26 cellular contexts compared by ENCODE assay signal in genomic region chr5:98510601-98511000, GRCh38.
DNase-seq lines count a peak whose midpoint lies in the region; ATAC-seq and TF ChIP-seq lines count a peak whose summit lies in the region.
"Had no signal": no experiment of that assay in that cellular context is flagged by ENCODE, and none has a peak within 500 bp of the region (broad histone marks: within the 10 kb centered on the region; RNA-seq: fewer than 3 reads in every experiment).

No MANE protein-coding gene starts in this region.

- TF ChIP-seq CTCF in brain (conservative IDR thresholded peaks at IDR 0.05): no peak

- H3K9me3 ChIP-seq in GM23248 (ENCODE audit: low read depth) (no peaks in the 10 kb centered on the region), mesodermal cell (ENCODE audit: control insufficient read depth, low read length) (no peaks in the 10 kb centered on the region)
- H3K9me3 ChIP-seq: ascending aorta, BE2C, right lobe of liver, upper lobe of left lung had no signal

- peaks cover 10% of the 10 kb centered on the region; the same call in 1 of the 2 replicates for H3F3A ChIP-seq in GM23248 (ENCODE audit: insufficient read depth)

- no peaks in the 10 kb centered on the region for H3K9me2 ChIP-seq in GM23248 (ENCODE audit: insufficient read depth)

- peaks cover 14% of the 10 kb centered on the region for H3K4me1 ChIP-seq in GM23248 (ENCODE audit: insufficient read depth)
- H3K4me1 ChIP-seq in mesodermal cell (ENCODE audit: control insufficient read depth, insufficient read depth, low read length, poor library complexity, severe bottlenecking): peaks cover 5% of the 10 kb centered on the region
- H3K4me1 ChIP-seq: ascending aorta, BE2C, right lobe of liver had no signal

- peak overlapping the region in 4 of 5 experiments; percentile 69 to 95 (median 88) for H3K27ac Mint-ChIP-seq in brain
- H3K27ac Mint-ChIP-seq: activated CD8-positive, alpha-beta memory T cell treated with anti-CD3 and anti-CD28 coated beads, Interleukin-2, amount 10 ng/mL, durations not matched to agents 7 days and 5 days; CD8-positive, alpha-beta T cell; natural killer cell treated with Interleukin-12 subunit alpha and Interleukin-12 subunit beta and Interleukin-15 and Interleukin-18, amount 100 ng/mL, for 72 hours had no signal

- H3K9ac ChIP-seq in GM23248: no peak overlapping the region

- H3K36me3 Mint-ChIP-seq in brain: no peaks in the 10 kb centered on the region
- H3K36me3 Mint-ChIP-seq: activated CD8-positive, alpha-beta memory T cell treated with anti-CD3 and anti-CD28 coated beads, Interleukin-2, amount 10 ng/mL, durations not matched to agents 7 days and 5 days; CD8-positive, alpha-beta T cell; natural killer cell treated with Interleukin-12 subunit alpha and Interleukin-12 subunit beta and Interleukin-15 and Interleukin-18, amount 100 ng/mL, for 72 hours had no signal

- H3K79me2 ChIP-seq in GM23248 (ENCODE audit: insufficient read depth): no peaks in the 10 kb centered on the region

- H3K9me3 Mint-ChIP-seq in brain: peaks cover 0 to 10% (median 0%) of the 10 kb centered on the region in 5 experiments
- H3K9me3 Mint-ChIP-seq: activated T-cell treated with anti-CD3 and anti-CD28 coated beads, Interleukin-2, amount 50 U/mL, for 4 hours had no signal

- in situ Hi-C loops in GM23248 (cut with MboI): no loop called here

- ATAC-seq in HG02588 (IDR thresholded peaks at IDR 0.05; ENCODE audit: unreplicated experiment): no peak
- ATAC-seq: activated CD8-positive, alpha-beta memory T cell treated with anti-CD3 and anti-CD28 coated beads, Interleukin-2, amount 10 ng/mL, durations not matched to agents 7 days and 5 days; activated T-cell treated with anti-CD3 and anti-CD28 coated beads, Interleukin-2, amount 50 U/mL, for 4 hours; CD8-positive, alpha-beta T cell; GM12878; natural killer cell treated with Interleukin-12 subunit alpha and Interleukin-12 subunit beta and Interleukin-15 and Interleukin-18, amount 100 ng/mL, for 72 hours had no signal

- H3K27me3 ChIP-seq in GM23248 (replicated peaks; ENCODE audit: insufficient read depth): no peaks in the 10 kb centered on the region
- H3K27me3 ChIP-seq: ascending aorta, BE2C, cardiac muscle cell, right lobe of liver, upper lobe of left lung had no signal

- H3K4me3 ChIP-seq in GM23248 (no peak overlapping the region), mesodermal cell (ENCODE audit: extremely low read depth, insufficient read depth, low read length, poor library complexity, severe bottlenecking) (no peak overlapping the region)
- H3K4me3 ChIP-seq: ascending aorta, cardiac muscle cell, GM12878, right lobe of liver, upper lobe of left lung had no signal

- H3K36me3 ChIP-seq in GM23248 (ENCODE audit: low read depth) (no peaks in the 10 kb centered on the region), mesodermal cell (ENCODE audit: control insufficient read depth, insufficient read depth, low read length) (no peaks in the 10 kb centered on the region)
- H3K36me3 ChIP-seq: ascending aorta, BE2C, cardiac muscle cell, right lobe of liver, upper lobe of left lung had no signal

- peak overlapping the region in 4 of 5 experiments; percentile 17 to 63 (median 36) for H3K4me3 Mint-ChIP-seq in brain
- H3K4me3 Mint-ChIP-seq: activated CD8-positive, alpha-beta memory T cell treated with anti-CD3 and anti-CD28 coated beads, Interleukin-2, amount 10 ng/mL, durations not matched to agents 7 days and 5 days; activated T-cell treated with anti-CD3 and anti-CD28 coated beads, Interleukin-2, amount 50 U/mL, for 4 hours; CD8-positive, alpha-beta T cell; H9; natural killer cell treated with Interleukin-12 subunit alpha and Interleukin-12 subunit beta and Interleukin-15 and Interleukin-18, amount 100 ng/mL, for 72 hours had no signal

- H3K27ac ChIP-seq in GM23248 (no peak overlapping the region), mesodermal cell (ENCODE audit: low read depth, low read length, severe bottlenecking) (peak overlapping the region; percentile 66)
- H3K27ac ChIP-seq: ascending aorta, cardiac muscle cell, right lobe of liver, upper lobe of left lung had no signal

- 66 to 67% methylated on average over 6 of the region's 6 CpGs for WGBS in GM23248 (ENCODE audit: low coverage in 1 of 2, low lambda C conversion rate in 2 of 2, missing lambda C conversion rate in 2 of 2), 2 experiments
- whole genome bisulfite sequencing in mesodermal cell (ENCODE audit: insufficient coverage in 2 of 2), 2 experiments: 0 to 47% methylated on average over 1 to 3 of the region's 6 CpGs

- H2AFZ ChIP-seq in GM23248: peak overlapping the region; percentile 87

- H3K4me2 ChIP-seq in GM23248 (ENCODE audit: unreplicated experiment): no peak overlapping the region

- H3K4me1 Mint-ChIP-seq in brain: peaks cover 68% of the 10 kb centered on the region
- H3K4me1 Mint-ChIP-seq: activated CD8-positive, alpha-beta memory T cell treated with anti-CD3 and anti-CD28 coated beads, Interleukin-2, amount 10 ng/mL, durations not matched to agents 7 days and 5 days had no signal

- no peaks in the 10 kb centered on the region for H4K20me1 ChIP-seq in GM23248 (ENCODE audit: insufficient read depth)

- DNase-seq in GM23248: no peak
- peak; percentile 23 for DNase-seq in retina
- DNase-seq in AG08395 (ENCODE audit: low spot score): no peak
- DNase-seq in D341Med (ENCODE audit: low spot score): no peak
- no peak for DNase-seq in stimulated activated naive CD4-positive, alpha-beta T cell treated with Interleukin-2 at 50 U/mL for 16 hours (lab: John Stamatoyannopoulos, UW)
- DNase-seq: ACHN; activated CD4-positive, alpha-beta T cell treated with anti-CD3 and anti-CD28 coated beads, Interleukin-2, amount 50 U/mL, for 4 hours; activated CD8-positive, alpha-beta memory T cell treated with anti-CD3 and anti-CD28 coated beads, Interleukin-2, amount 10 ng/mL, durations not matched to agents 7 days and 5 days; activated T-cell treated with anti-CD3 and anti-CD28 coated beads, Interleukin-2, amount 50 U/mL, for 4 hours; BE2C; CD8-positive, alpha-beta T cell; effector memory CD4-positive, alpha-beta T cell; erythroblast; H9; MM.1S; NCI-H2227 treated with DMSO at 0.1 percent for 48 hours; right lobe of liver; stimulated activated CD4-positive, alpha-beta T cell treated with anti-CD3 and anti-CD28 coated beads, Interleukin-4, amount 100 ng/mL, for 24 hours; upper lobe of left lung had no signal

- H3K27me3 Mint-ChIP-seq in brain: peaks cover 5% of the 10 kb centered on the region
- H3K27me3 Mint-ChIP-seq: activated CD8-positive, alpha-beta memory T cell treated with anti-CD3 and anti-CD28 coated beads, Interleukin-2, amount 10 ng/mL, durations not matched to agents 7 days and 5 days; natural killer cell treated with Interleukin-12 subunit alpha and Interleukin-12 subunit beta and Interleukin-15 and Interleukin-18, amount 100 ng/mL, for 72 hours had no signal
